16 cellular contexts compared by ENCODE assay signal in the genomic region with DNA sequence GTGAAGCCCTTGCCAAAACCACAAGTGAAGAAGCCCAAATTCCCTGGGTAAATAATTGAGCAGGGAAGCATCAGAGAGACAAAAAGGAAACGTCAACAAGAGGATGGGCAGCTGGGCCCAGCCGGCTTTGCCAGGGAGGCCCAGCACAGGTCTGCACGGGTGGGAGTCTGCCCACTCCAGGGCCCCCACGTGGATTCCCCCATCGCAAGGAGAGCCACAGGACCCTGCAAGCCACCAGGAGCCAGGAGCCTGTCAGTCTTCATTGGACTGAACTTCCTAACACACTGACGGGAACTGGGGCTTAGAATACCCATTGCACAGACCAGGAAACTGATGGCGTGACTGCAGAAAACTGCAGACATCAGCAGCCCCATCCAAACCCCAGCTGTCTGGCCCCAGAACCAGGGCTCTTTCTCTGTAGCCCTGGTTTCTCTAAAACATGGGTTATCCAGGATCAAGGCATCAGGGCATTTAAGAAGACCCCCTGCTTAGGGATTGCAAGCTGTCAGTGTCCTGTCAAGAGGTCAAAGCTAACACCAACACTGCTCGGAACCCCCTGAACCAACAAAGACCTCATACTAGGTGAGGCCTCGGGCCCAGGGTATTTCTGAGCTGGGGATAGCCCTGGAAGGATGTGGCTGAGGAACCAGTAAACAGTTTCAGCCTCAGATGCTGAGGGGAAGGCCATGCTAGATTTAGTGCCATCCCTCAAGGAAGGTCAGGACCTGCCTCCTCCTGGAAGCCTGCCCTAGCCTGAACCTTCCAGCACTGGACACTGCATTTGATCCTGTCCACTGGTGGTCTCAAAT. TPM values are rescaled to one million over a fixed set of nuclear protein-coding genes. Genes with fewer than 3 reads are reported as not detected.
DNase-seq lines count a peak whose midpoint lies in the region; ATAC-seq and TF ChIP-seq lines count a peak whose summit lies in the region.
"Had no signal": no experiment of that assay in that cellular context is flagged by ENCODE, and none has a peak within 500 bp of the region (broad histone marks: within the 10 kb centered on the region; RNA-seq: fewer than 3 reads in every experiment).

No MANE protein-coding gene starts in this region.

- peaks cover 88% of the 10 kb centered on the region for H3K4me1 Mint-ChIP-seq in activated CD4-positive, alpha-beta T cell treated with anti-CD3 and anti-CD28 coated beads, Interleukin-2, amount 10 ng/mL, durations not matched to agents 24 days and 14 days
- peaks cover 77% of the 10 kb centered on the region for H3K4me1 Mint-ChIP-seq in T-helper 17 cell

- H3K9me3 ChIP-seq in T-helper 17 cell (ENCODE audit: control insufficient read depth, low read length, poor library complexity, severe bottlenecking) (no peaks in the 10 kb centered on the region), osteoblast (ENCODE audit: low read depth, low read length) (peaks cover 2% of the 10 kb centered on the region), ovary (no peaks in the 10 kb centered on the region)
- no peaks in the 10 kb centered on the region for H3K9me3 ChIP-seq in effector memory CD4-positive, alpha-beta T cell (ENCODE audit: control insufficient read depth, low read length)
- H3K9me3 ChIP-seq: Caco-2 had no signal

- H3K4me3 Mint-ChIP-seq in activated CD4-positive, alpha-beta T cell treated with anti-CD3 and anti-CD28 coated beads, Interleukin-2, amount 10 ng/mL, durations not matched to agents 24 days and 14 days = peak overlapping the region; percentile 90
- H3K4me3 Mint-ChIP-seq in T-helper 17 cell = peak overlapping the region; percentile 96

- peak overlapping the region; percentile 97 for H3K27ac ChIP-seq in effector memory CD4-positive, alpha-beta T cell (ENCODE audit: insufficient read depth, low read length, poor library complexity, severe bottlenecking)
- H3K27ac ChIP-seq in skin epidermis (peak overlapping the region in 19 of 21 experiments; percentile 2 to 99 (median 68)), osteoblast (ENCODE audit: low read depth, low read length) (no peak overlapping the region), ovary (no peak overlapping the region)
- H3K27ac ChIP-seq: PC-9 had no signal

- peak overlapping the region; percentile 82 for H3K27ac Mint-ChIP-seq in activated CD4-positive, alpha-beta T cell treated with anti-CD3 and anti-CD28 coated beads, Interleukin-2, amount 10 ng/mL, durations not matched to agents 24 days and 14 days
- peak overlapping the region; percentile 100 for H3K27ac Mint-ChIP-seq in T-helper 17 cell

- H3K36me3 ChIP-seq in effector memory CD4-positive, alpha-beta T cell (ENCODE audit: control insufficient read depth, insufficient read depth, low read length) = peaks cover 15% of the 10 kb centered on the region
- H3K36me3 ChIP-seq in osteoblast (ENCODE audit: insufficient read depth, low read length) (no peaks in the 10 kb centered on the region), ovary (no peaks in the 10 kb centered on the region)

- peak; percentile 45 for ATAC-seq in T-helper 17 cell
- no peak for ATAC-seq in HG02763 (IDR thresholded peaks at IDR 0.05; ENCODE audit: unreplicated experiment)

- WGBS in ovary, 3 donors = 33 to 55% (median 36%) methylated on average over 9 of the region's 9 CpGs

- no peak for TF ChIP-seq POLR2A in ovary (IDR thresholded peaks at IDR 0.05)

- H3K27me3 ChIP-seq in effector memory CD4-positive, alpha-beta T cell (replicated peaks; ENCODE audit: control insufficient read depth, insufficient read depth, low read length, poor library complexity, severe bottlenecking) = no peaks in the 10 kb centered on the region
- H3K27me3 ChIP-seq in osteoblast (ENCODE audit: insufficient read depth, low read length) (no peaks in the 10 kb centered on the region), ovary (no peaks in the 10 kb centered on the region)

- H3K27me3 Mint-ChIP-seq in activated CD4-positive, alpha-beta T cell treated with anti-CD3 and anti-CD28 coated beads, Interleukin-2, amount 10 ng/mL, durations not matched to agents 24 days and 14 days = no peaks in the 10 kb centered on the region
- H3K27me3 Mint-ChIP-seq in T-helper 17 cell = no peaks in the 10 kb centered on the region

- H4K20me1 ChIP-seq in osteoblast (ENCODE audit: insufficient read depth, low read length) = no peaks in the 10 kb centered on the region

- H3K4me1 ChIP-seq in effector memory CD4-positive, alpha-beta T cell (ENCODE audit: control insufficient read depth, insufficient read depth, low read length, poor library complexity, severe bottlenecking) = peaks cover 93% of the 10 kb centered on the region
- H3K4me1 ChIP-seq in osteoblast (ENCODE audit: insufficient read depth, low read length) (no peaks in the 10 kb centered on the region), ovary (ENCODE audit: insufficient read depth) (no peaks in the 10 kb centered on the region)
- H3K4me1 ChIP-seq: Caco-2 had no signal

- H3K9me3 Mint-ChIP-seq in activated CD4-positive, alpha-beta T cell treated with anti-CD3 and anti-CD28 coated beads, Interleukin-2, amount 10 ng/mL, durations not matched to agents 24 days and 14 days = peaks cover 5% of the 10 kb centered on the region

- no peak overlapping the region for H3K4me2 ChIP-seq in osteoblast (ENCODE audit: insufficient read depth, low read length)
- H3K4me2 ChIP-seq: PC-9 had no signal

- intact Hi-C loops in activated CD4-positive, alpha-beta T cell treated with anti-CD3 and anti-CD28 coated beads, Interleukin-2, amount 10 ng/mL, durations not matched to agents 24 days and 14 days (cut with micrococcal nuclease) = loop anchor here (10.0 kb wide), 1 partner anchor 1048 kb away; no protein-coding TSS in a partner anchor
- intact Hi-C loops in ovary (cut with DNase I) = no loop called here

- no peak for TF ChIP-seq CTCF in osteoblast (IDR thresholded peaks at IDR 0.05; ENCODE audit: extremely low read depth, low read depth, low read length)
- no peak for TF ChIP-seq CTCF in ovary (IDR thresholded peaks at IDR 0.05)

- TF ChIP-seq EP300 in ovary (IDR thresholded peaks at IDR 0.05) = no peak

- H3K79me2 ChIP-seq in osteoblast (ENCODE audit: insufficient read depth, low read length) = no peaks in the 10 kb centered on the region

- H3K36me3 Mint-ChIP-seq in activated CD4-positive, alpha-beta T cell treated with anti-CD3 and anti-CD28 coated beads, Interleukin-2, amount 10 ng/mL, durations not matched to agents 24 days and 14 days (ENCODE audit: low read depth) = peaks cover 28% of the 10 kb centered on the region
- H3K36me3 Mint-ChIP-seq in T-helper 17 cell (ENCODE audit: low read depth) = peaks cover 7% of the 10 kb centered on the region

- peak overlapping the region; percentile 16 for H3K4me3 ChIP-seq in effector memory CD4-positive, alpha-beta T cell (ENCODE audit: insufficient read depth, low read depth, low read length, poor library complexity, severe bottlenecking)
- H3K4me3 ChIP-seq in skin epidermis (no peak overlapping the region), osteoblast (ENCODE audit: insufficient read depth, low read length) (no peak overlapping the region), ovary (no peak overlapping the region)
- H3K4me3 ChIP-seq: PC-9 had no signal

- DNase-seq in activated CD4-positive, alpha-beta T cell treated with anti-CD3 and anti-CD28 coated beads, Interleukin-2, amount 10 ng/mL, durations not matched to agents 24 days and 14 days = peak; percentile 81
- DNase-seq in activated CD4-positive, alpha-beta T cell treated with anti-CD3 and anti-CD28 coated beads for 4 hours = no peak
- no peak for DNase-seq in T-helper 17 cell
- no peak for DNase-seq in effector memory CD4-positive, alpha-beta T cell
- DNase-seq in osteoblast (ENCODE audit: insufficient read length, low spot score, missing footprints) = no peak
- DNase-seq in ovary = no peak
- DNase-seq: 8988T, amygdala, dermis blood vessel endothelial cell, IMR-90, NCI-H1105, PC-9 had no signal

- H2AFZ ChIP-seq in osteoblast (ENCODE audit: low read length) = no peak overlapping the region
- H2AFZ ChIP-seq: PC-9 had no signal

RNA-seq across cellular contexts. Expression of a gene that starts 39.4 kb away (rescaled TPM):
- 48.2 and 48.5 TPM in 2 replicates for total RNA-seq in activated CD4-positive, alpha-beta T cell treated with anti-CD3 and anti-CD28 coated beads, Interleukin-2, amount 10 ng/mL, durations not matched to agents 24 days and 14 days
- 100 to 1,000 TPM; 167 to 174 TPM for total RNA-seq in T-helper 17 cell
- total RNA-seq in osteoblast = 0.36 and 0.88 TPM in 2 replicates
- under 1 TPM; 0.20 to 0.84 (median 0.46) TPM for total RNA-seq in ovary
- under 1 TPM; 0.08 to 0.33 TPM for polyA plus RNA-seq in ovary
- total RNA-seq: NCI-H460, PC-9 had no signal
- polyA plus RNA-seq: IMR-90 had no signal

Comparison
In these comparisons a context has a peak if more than half of its experiments do, and no peak if none do; other contexts are left out.
1. H3K27ac ChIP-seq: peak in effector memory CD4-positive, alpha-beta T cell (single experiment) and skin epidermis (19 of 21); none in osteoblast (single experiment) and ovary (0 of 2).
2. RNA of a gene that starts 39.4 kb away (total RNA-seq): 167 to 174 TPM in T-helper 17 cell and 48.2 to 48.5 TPM in activated CD4-positive, alpha-beta T cell treated with anti-CD3 and anti-CD28 coated beads, Interleukin-2, amount 10 ng/mL, durations not matched to agents 24 days and 14 days; 0.20 to 0.84 TPM in ovary and 0.36 to 0.88 TPM in osteoblast; every median in the first group is over 10 times any median in the second.